9 cellular contexts compared by ENCODE assay signal in genomic region chr9:37290881-37291485, GRCh38.
DNase-seq lines count a peak whose midpoint lies in the region; ATAC-seq and TF ChIP-seq lines count a peak whose summit lies in the region.
"Had no signal": no experiment of that assay in that cellular context is flagged by ENCODE, and none has a peak within 500 bp of the region (broad histone marks: within the 10 kb centered on the region; RNA-seq: fewer than 3 reads in every experiment).

No MANE protein-coding gene starts in this region.

- peak; percentile 74 for ATAC-seq in activated CD8-positive, alpha-beta T cell treated with anti-CD3 and anti-CD28 coated beads for 36 hours
- ATAC-seq in HG03159 (IDR thresholded peaks at IDR 0.05; ENCODE audit: unreplicated experiment): no peak

- H3K4me1 Mint-ChIP-seq in CD14-positive monocyte (peaks cover 12% of the 10 kb centered on the region), type B pancreatic cell (ENCODE audit: unreplicated experiment) (peaks cover 5% of the 10 kb centered on the region)
- H3K4me1 Mint-ChIP-seq in activated CD8-positive, alpha-beta T cell treated with anti-CD3 and anti-CD28 coated beads for 36 hours (ENCODE audit: low read depth): peaks cover 66% of the 10 kb centered on the region

- peaks cover 3 to 6% of the 10 kb centered on the region in 2 donors for H3K36me3 Mint-ChIP-seq in CD14-positive monocyte
- H3K36me3 Mint-ChIP-seq in activated CD8-positive, alpha-beta T cell treated with anti-CD3 and anti-CD28 coated beads for 36 hours (ENCODE audit: low read depth): peaks cover 28% of the 10 kb centered on the region
- peaks cover 5% of the 10 kb centered on the region for H3K36me3 Mint-ChIP-seq in type B pancreatic cell

- POLR2A ChIA-PET in activated CD8-positive, alpha-beta T cell treated with anti-CD3 and anti-CD28 coated beads for 36 hours (lab: Charles Lee): no interaction called here

- TF ChIP-seq CTCF in CD14-positive monocyte (IDR thresholded peaks at IDR 0.05) (no peak), type B pancreatic cell (conservative IDR thresholded peaks at IDR 0.05) (no peak)
- no peak for TF ChIP-seq CTCF in activated CD8-positive, alpha-beta T cell treated with anti-CD3 and anti-CD28 coated beads for 36 hours (IDR thresholded peaks at IDR 0.05)

- intact Hi-C loops in CD14-positive monocyte (cut with micrococcal nuclease): no loop called here
- intact Hi-C loops in activated CD8-positive, alpha-beta T cell treated with anti-CD3 and anti-CD28 coated beads for 36 hours (cut with micrococcal nuclease): loop anchor here (10.0 kb wide), 1 partner anchor 166 kb away; the partner anchor contains the start of gene ZCCHC7

- H3K9me3 Mint-ChIP-seq in CD14-positive monocyte: peaks cover 0 to 1% (median 0%) of the 10 kb centered on the region in 7 donors
- peaks cover 2% of the 10 kb centered on the region for H3K9me3 Mint-ChIP-seq in activated CD8-positive, alpha-beta T cell treated with anti-CD3 and anti-CD28 coated beads for 36 hours
- no peaks in the 10 kb centered on the region for H3K9me3 Mint-ChIP-seq in type B pancreatic cell

- H3K27me3 Mint-ChIP-seq in CD14-positive monocyte (ENCODE audit: low read depth in 3 of 3): no peaks in the 10 kb centered on the region
- H3K27me3 Mint-ChIP-seq in activated CD8-positive, alpha-beta T cell treated with anti-CD3 and anti-CD28 coated beads for 36 hours: no peaks in the 10 kb centered on the region
- H3K27me3 Mint-ChIP-seq in type B pancreatic cell: no peaks in the 10 kb centered on the region

- DNase-seq in CD14-positive monocyte (ENCODE audit: low spot score) (no peak), HT1080 (ENCODE audit: low read depth) (peak; percentile 64), kidney glomerular epithelial cell (lab: John Stamatoyannopoulos, UW) (peak; percentile 52), GM19240 (ENCODE audit: insufficient read length, low spot score) (no peak), type B pancreatic cell (ENCODE audit: extremely low spot score, unreplicated experiment) (no peak), KG1 (lab: John Stamatoyannopoulos, UW) (no peak)
- no peak for DNase-seq in activated CD8-positive, alpha-beta T cell treated with anti-CD3 and anti-CD28 coated beads for 36 hours
- DNase-seq: KBM-7 had no signal

- CTCF ChIA-PET in activated CD8-positive, alpha-beta T cell treated with anti-CD3 and anti-CD28 coated beads for 36 hours (lab: Charles Lee): no interaction called here

- H3K4me3 Mint-ChIP-seq in CD14-positive monocyte (no peak overlapping the region), type B pancreatic cell (no peak overlapping the region)
- peak overlapping the region; percentile 64 for H3K4me3 Mint-ChIP-seq in activated CD8-positive, alpha-beta T cell treated with anti-CD3 and anti-CD28 coated beads for 36 hours

- H3K27ac Mint-ChIP-seq in CD14-positive monocyte: peak overlapping the region in 4 of 7 donors; percentile 24 to 56 (median 44)
- peak overlapping the region; percentile 98 for H3K27ac Mint-ChIP-seq in activated CD8-positive, alpha-beta T cell treated with anti-CD3 and anti-CD28 coated beads for 36 hours
- no peak overlapping the region for H3K27ac Mint-ChIP-seq in type B pancreatic cell

Comparison
In these comparisons a context has a peak if more than half of its experiments do, and no peak if none do; other contexts are left out.
1. DNase-seq: peak in HT1080 (single experiment) and kidney glomerular epithelial cell (single experiment); none in CD14-positive monocyte (single experiment), activated CD8-positive, alpha-beta T cell treated with anti-CD3 and anti-CD28 coated beads for 36 hours (single experiment), GM19240 (single experiment), type B pancreatic cell (single experiment) and KG1 (single experiment).